Comparison of ENCODE assay signal across 1 cellular context in genomic region chr20:57370316-57370715, GRCh38.
TF ChIP-seq lines count a peak whose summit lies in the region.

No MANE protein-coding gene starts in this region.

TF ChIP-seq in WTC11, 78 proteins besides CTCF, POLR2A, EP300 and RAD21 (continued from another document):
- TF ChIP-seq PRDM15 (CRISPR knock-in tag; IDR thresholded peaks at IDR 0.05) (no peak), SMAD3 (CRISPR knock-in tag; IDR thresholded peaks at IDR 0.05; ENCODE audit: borderline replicate concordance) (no peak), E2F4 (CRISPR knock-in tag; IDR thresholded peaks at IDR 0.05; ENCODE audit: borderline replicate concordance, low read depth) (no peak), NFE2L1 (CRISPR knock-in tag; IDR thresholded peaks at IDR 0.05) (no peak), ERG (CRISPR knock-in tag; IDR thresholded peaks at IDR 0.05) (no peak), MXD4 (CRISPR knock-in tag; IDR thresholded peaks at IDR 0.05; ENCODE audit: borderline replicate concordance) (no peak), ELF4 (CRISPR knock-in tag; IDR thresholded peaks at IDR 0.05; ENCODE audit: low read depth) (no peak)
TF ChIP-seq in WTC11: peak in this region for 0.
